8 cellular contexts compared by ENCODE assay signal in the genomic region with DNA sequence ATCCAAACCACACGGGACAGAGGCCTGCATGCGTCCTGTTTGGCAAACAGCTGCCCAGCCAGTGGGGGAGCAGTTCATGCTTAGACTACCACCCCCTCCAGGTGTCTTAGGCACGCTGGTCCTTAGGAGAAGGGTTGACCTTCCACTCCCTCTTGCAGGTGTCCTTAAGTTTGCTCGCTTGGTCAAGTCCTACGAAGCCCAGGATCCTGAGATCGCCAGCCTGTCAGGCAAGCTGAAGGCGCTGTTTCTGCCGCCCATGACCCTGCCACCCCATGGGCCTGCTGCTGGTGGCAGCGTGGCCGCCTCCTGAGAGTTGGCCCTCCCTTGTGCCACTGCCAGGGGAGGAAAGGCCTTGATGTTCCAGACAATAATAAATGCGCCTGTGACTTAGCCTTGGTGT. TPM values are rescaled to one million over a fixed set of nuclear protein-coding genes. Genes with fewer than 3 reads are reported as not detected.
DNase-seq lines count a peak whose midpoint lies in the region; ATAC-seq, FAIRE-seq and TF ChIP-seq lines count a peak whose summit lies in the region.
"Had no signal": no experiment of that assay in that cellular context is flagged by ENCODE, and none has a peak within 500 bp of the region (broad histone marks: within the 10 kb centered on the region; RNA-seq: fewer than 3 reads in every experiment).

No MANE protein-coding gene starts in this region.

- TF ChIP-seq POLR2A in esophagus muscularis mucosa (IDR thresholded peaks at IDR 0.05; ENCODE audit: low read depth), result no peak
- no peak for TF ChIP-seq POLR2A in sigmoid colon (IDR thresholded peaks at IDR 0.05)

- H3K27ac ChIP-seq in esophagus muscularis mucosa (replicated peaks in 1 of 4) (peak overlapping the region in 3 of 4 donors; percentile 48 to 96 (median 91)), sigmoid colon (peak overlapping the region in 3 of 4 donors; percentile 52 to 99 (median 94))

- intact Hi-C loops in esophagus muscularis mucosa (cut with DNase I), result loop anchor here (5.0 kb wide), 1 partner anchor 167 kb away; no protein-coding TSS in a partner anchor
- intact Hi-C loops in sigmoid colon (cut with DNase I), result loop anchor here (2.0 kb wide), 2 partner anchors 73 to 167 kb away; partner anchors contain the start of gene LPCAT3

- WGBS in esophagus muscularis mucosa, result 83% methylated on average over 9 of the region's 11 CpGs
- WGBS in sigmoid colon, 2 donors, result 32 to 66% methylated on average over 11 of the region's 11 CpGs

- TF ChIP-seq CTCF in esophagus muscularis mucosa (IDR thresholded peaks at IDR 0.05) (no peak), sigmoid colon (IDR thresholded peaks at IDR 0.05) (no peak), GM13977 (IDR thresholded peaks at IDR 0.05; ENCODE audit: extremely low read depth, insufficient read depth, missing control alignments) (no peak)

- ATAC-seq in HG03108 (IDR thresholded peaks at IDR 0.05; ENCODE audit: unreplicated experiment), result no peak

- H3K4me3 ChIP-seq in esophagus muscularis mucosa (no peak overlapping the region), sigmoid colon (no peak overlapping the region)
- H3K4me3 ChIP-seq: lung had no signal

- DNase-seq in GM19239 (ENCODE audit: insufficient read length, low spot score) (no peak), RKO (ENCODE audit: low spot score) (peak; percentile 25), esophagus muscularis mucosa (ENCODE audit: extremely low spot score) (no peak), sigmoid colon (no peak), NCI-H1436 treated with DMSO at 0.1 percent for 48 hours (lab: John Stamatoyannopoulos, UW) (no peak), GM13977 (ENCODE audit: low spot score) (no peak)

- TF ChIP-seq EP300 in esophagus muscularis mucosa (IDR thresholded peaks at IDR 0.05), result no peak
- TF ChIP-seq EP300 in sigmoid colon (IDR thresholded peaks at IDR 0.05), result no peak

- FAIRE-seq in GM19239 (lab: Jason Lieb, UNC), result peak; percentile 39

- no peaks in the 10 kb centered on the region for H3K9me3 ChIP-seq in esophagus muscularis mucosa
- no peaks in the 10 kb centered on the region for H3K9me3 ChIP-seq in sigmoid colon

- H3K27me3 ChIP-seq in esophagus muscularis mucosa (no peaks in the 10 kb centered on the region), sigmoid colon (no peaks in the 10 kb centered on the region)

- in situ Hi-C loops in GM13977 (cut with MboI; ENCODE audit: low pct_unique_long_range_greater_than_20kb, low sequenced_read_pairs, unreplicated experiment), result loop anchor here (25.0 kb wide), 1 partner anchor 167 kb away; the partner anchor contains the start of gene C1RL

- peaks cover 0 to 36% (median 30%) of the 10 kb centered on the region in 4 donors for H3K36me3 ChIP-seq in esophagus muscularis mucosa
- H3K36me3 ChIP-seq in sigmoid colon, result peaks cover 5 to 29% (median 10%) of the 10 kb centered on the region in 4 donors

- H3K4me1 ChIP-seq in esophagus muscularis mucosa (peaks cover 35 to 55% (median 48%) of the 10 kb centered on the region in 4 donors), sigmoid colon (peaks cover 0 to 54% (median 40%) of the 10 kb centered on the region in 4 donors)

RNA-seq across cellular contexts. Expression of gene C12orf57, which starts 1.8 kb away (rescaled TPM):
- 100 to 1,000 TPM; 307 to 437 (median 325) TPM for total RNA-seq in esophagus muscularis mucosa
- 100 to 1,000 TPM; 465 to 697 (median 652) TPM for total RNA-seq in sigmoid colon
- 100 to 1,000 TPM; 305 to 810 (median 418) TPM for polyA plus RNA-seq in sigmoid colon

RNA-seq across cellular contexts. Expression of gene RNU7-1, which starts 2.0 kb away (rescaled TPM):
- total RNA-seq in esophagus muscularis mucosa (not detected), sigmoid colon (not detected)
- not detected for polyA plus RNA-seq in sigmoid colon
- total RNA-seq: lung had no signal
- polyA plus RNA-seq: lung had no signal

RNA-seq across cellular contexts. Expression of gene PTPN6, which starts 5.5 kb away (rescaled TPM):
- total RNA-seq in esophagus muscularis mucosa (10 to 100 TPM in 3 of 4 donors, 1 to 10 TPM in 1; 9.1 to 16.9 (median 13.3) TPM), sigmoid colon (10 to 100 TPM in 3 of 4 donors, 1 to 10 TPM in 1; 5.3 to 13.6 (median 11.8) TPM)
- 10 to 100 TPM; 42.1 to 92.4 (median 67.3) TPM for polyA plus RNA-seq in sigmoid colon

RNA-seq across cellular contexts. Expression of gene ATN1, which starts 17.9 kb away (rescaled TPM):
- total RNA-seq in esophagus muscularis mucosa (100 to 1,000 TPM in 2 of 4 donors, 10 to 100 TPM in 2; 72.2 to 163 (median 92.4) TPM), sigmoid colon (100 to 1,000 TPM in 1 of 4 donors, 10 to 100 TPM in 3; 46.4 to 138 (median 60.3) TPM)
- 10 to 100 TPM; 30.1 to 78.8 (median 33.0) TPM for polyA plus RNA-seq in sigmoid colon

RNA-seq across cellular contexts. Expression of gene PHB2, which starts 24.9 kb away (rescaled TPM):
- total RNA-seq in esophagus muscularis mucosa, result 100 to 1,000 TPM; 194 to 265 (median 233) TPM
- 100 to 1,000 TPM; 211 to 327 (median 285) TPM for total RNA-seq in sigmoid colon
- polyA plus RNA-seq in sigmoid colon, result 100 to 1,000 TPM; 180 to 283 (median 184) TPM
